In genomic region chr18:76387608-76388007, GRCh38 we compare ENCODE assay signal across 16 cellular contexts.
A peak's percentile ranks its signal among the peaks of the same experiment; 100 is the strongest.
DNase-seq lines count a peak whose midpoint lies in the region; ATAC-seq and TF ChIP-seq lines count a peak whose summit lies in the region.
"Had no signal": no experiment of that assay in that cellular context is flagged by ENCODE, and none has a peak within 500 bp of the region (broad histone marks: within the 10 kb centered on the region; RNA-seq: fewer than 3 reads in every experiment).

No MANE protein-coding gene starts in this region.

- no peaks in the 10 kb centered on the region for H3K9me3 Mint-ChIP-seq in activated T-cell treated with anti-CD3 and anti-CD28 coated beads, Interleukin-2, amount 50 U/mL, for 24 hours
- no peaks in the 10 kb centered on the region for H3K9me3 Mint-ChIP-seq in neural crest cell
- H3K9me3 Mint-ChIP-seq: CD4-positive, alpha-beta T cell had no signal

- ATAC-seq in esophagus mucosa (peak; percentile 36), HG02884 (IDR thresholded peaks at IDR 0.05; ENCODE audit: unreplicated experiment) (no peak), HG03442 (IDR thresholded peaks at IDR 0.05; ENCODE audit: unreplicated experiment) (no peak)

- H3K36me3 Mint-ChIP-seq in activated T-cell treated with anti-CD3 and anti-CD28 coated beads, Interleukin-2, amount 50 U/mL, for 24 hours (ENCODE audit: low read depth), result no peaks in the 10 kb centered on the region
- H3K36me3 Mint-ChIP-seq in neural crest cell (ENCODE audit: low read depth), result peaks cover 29% of the 10 kb centered on the region

- no peak overlapping the region for H3K27ac Mint-ChIP-seq in activated T-cell treated with anti-CD3 and anti-CD28 coated beads, Interleukin-2, amount 50 U/mL, for 24 hours
- no peak overlapping the region for H3K27ac Mint-ChIP-seq in neural crest cell (ENCODE audit: unreplicated experiment)
- H3K27ac Mint-ChIP-seq: CD4-positive, alpha-beta T cell had no signal

- DNase-seq in activated T-cell treated with anti-CD3 and anti-CD28 coated beads, Interleukin-2, amount 50 U/mL, for 24 hours, result peak; percentile 23
- no peak for DNase-seq in activated T-cell treated with anti-CD3 and anti-CD28 coated beads, Interleukin-2, amount 50 U/mL, for 48 hours
- DNase-seq in neural crest cell (ENCODE audit: low read depth, low spot score) (no peak), NCI-H2196 (lab: John Stamatoyannopoulos, UW; ENCODE audit: unreplicated experiment) (no peak)
- DNase-seq: 8988T; AML-193; C1 segment of cervical spinal cord; Calu3; CD4-positive, alpha-beta T cell; DMS79; EL; GM23248; H7 had no signal

- peaks cover 43% of the 10 kb centered on the region for H3K4me1 Mint-ChIP-seq in activated T-cell treated with anti-CD3 and anti-CD28 coated beads, Interleukin-2, amount 50 U/mL, for 24 hours (ENCODE audit: low read depth)
- peaks cover 31% of the 10 kb centered on the region for H3K4me1 Mint-ChIP-seq in neural crest cell

- H3K27me3 Mint-ChIP-seq in activated T-cell treated with anti-CD3 and anti-CD28 coated beads, Interleukin-2, amount 50 U/mL, for 24 hours, result peaks cover 4% of the 10 kb centered on the region
- peaks cover 4% of the 10 kb centered on the region for H3K27me3 Mint-ChIP-seq in neural crest cell (ENCODE audit: low read depth)
- H3K27me3 Mint-ChIP-seq: CD4-positive, alpha-beta T cell had no signal

- no peak overlapping the region for H3K4me3 Mint-ChIP-seq in activated T-cell treated with anti-CD3 and anti-CD28 coated beads, Interleukin-2, amount 50 U/mL, for 24 hours
- peak overlapping the region; percentile 27 for H3K4me3 Mint-ChIP-seq in neural crest cell
- H3K4me3 Mint-ChIP-seq: CD4-positive, alpha-beta T cell had no signal

- TF ChIP-seq CTCF in neural crest cell (conservative IDR thresholded peaks at IDR 0.05), result no peak
